ENCODE assay signal across 24 cellular contexts in genomic region chr20:5779071-5779470, GRCh38.
"Had no signal": no experiment of that assay in that cellular context is flagged by ENCODE, and none has a peak within 500 bp of the region (broad histone marks: within the 10 kb centered on the region; RNA-seq: fewer than 3 reads in every experiment).

No MANE protein-coding gene starts in this region.

- H3K4me3 Mint-ChIP-seq: activated CD4-positive, alpha-beta memory T cell treated with anti-CD3 and anti-CD28 coated beads for 36 hours; activated naive CD4-positive, alpha-beta T cell treated with anti-CD3 and anti-CD28 coated beads, Interleukin-2, amount 50 U/mL, for 24 hours; naive B cell; neural crest cell had no signal

- H3K27ac Mint-ChIP-seq: activated CD4-positive, alpha-beta memory T cell treated with anti-CD3 and anti-CD28 coated beads for 36 hours; progenitor cell of endocrine pancreas had no signal

- H3K9me3 Mint-ChIP-seq: activated CD4-positive, alpha-beta memory T cell treated with anti-CD3 and anti-CD28 coated beads for 36 hours; activated naive CD4-positive, alpha-beta T cell treated with anti-CD3 and anti-CD28 coated beads, Interleukin-2, amount 50 U/mL, for 24 hours; naive B cell; neural crest cell had no signal

- H3K27me3 ChIP-seq: esophagus muscularis mucosa, stomach, suprapubic skin, tibial nerve, uterus had no signal

- H3K36me3 ChIP-seq: uterus had no signal

- H3K27me3 Mint-ChIP-seq: activated CD4-positive, alpha-beta memory T cell treated with anti-CD3 and anti-CD28 coated beads for 36 hours; activated naive CD4-positive, alpha-beta T cell treated with anti-CD3 and anti-CD28 coated beads, Interleukin-2, amount 50 U/mL, for 24 hours; naive B cell; progenitor cell of endocrine pancreas had no signal

- FAIRE-seq: astrocyte, endothelial cell of umbilical vein, frontal cortex, islet of Langerhans had no signal

- H3K9me3 ChIP-seq: esophagus muscularis mucosa, lower lobe of right lung, mucosa of descending colon, stomach, suprapubic skin, tibial nerve, uterus had no signal

- DNase-seq: activated CD4-positive, alpha-beta memory T cell treated with anti-CD3 and anti-CD28 coated beads for 36 hours; activated CD4-positive, alpha-beta T cell treated with anti-CD3 and anti-CD28 coated beads for 48 hours; activated gamma-delta T cell; central memory CD4-positive, alpha-beta T cell; effector memory CD4-positive, alpha-beta T cell; left colon; lower lobe of right lung; mesendoderm; mucosa of descending colon; naive B cell; stimulated activated CD4-positive, alpha-beta T cell treated with anti-CD3 and anti-CD28 coated beads, Interleukin-12 subunit alpha, Interleukin-12 subunit beta, amount 100 ng/mL, for 4 hours; stimulated activated CD4-positive, alpha-beta T cell treated with anti-CD3 and anti-CD28 coated beads, Interleukin-4, amount 100 ng/mL, for 4 hours; uterus had no signal

- H3K4me1 ChIP-seq: suprapubic skin, uterus had no signal

- H3K27ac ChIP-seq: esophagus muscularis mucosa, lower lobe of right lung, suprapubic skin, tibial nerve, uterus had no signal

- H3K4me3 ChIP-seq: esophagus muscularis mucosa, lower lobe of right lung, mucosa of descending colon, stomach, suprapubic skin, tibial nerve, uterus had no signal
